In the genomic region with DNA sequence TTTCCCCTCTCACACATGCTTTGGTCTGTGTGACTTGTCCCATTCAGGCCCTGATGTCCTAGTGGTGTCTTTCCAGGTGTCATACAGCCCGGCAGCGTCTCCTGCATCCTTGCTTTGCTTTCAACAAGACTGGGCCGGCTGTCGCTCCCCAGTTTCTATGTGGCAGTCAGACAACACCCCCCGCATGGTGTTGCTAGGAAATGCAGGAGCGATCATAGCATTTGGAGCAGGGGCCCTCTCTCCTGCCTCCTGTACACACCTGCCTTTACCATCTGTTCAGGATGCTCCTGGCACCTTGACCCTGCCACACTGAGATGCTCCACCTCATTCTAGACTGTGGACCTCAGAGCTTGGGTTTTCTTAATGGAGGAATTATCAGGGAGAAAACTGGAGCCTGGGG, we compare ENCODE assay signal across 18 cellular contexts. TPM values are rescaled to one million over a fixed set of nuclear protein-coding genes. Genes with fewer than 3 reads are reported as not detected.
A peak's percentile ranks its signal among the peaks of the same experiment; 100 is the strongest.
DNase-seq lines count a peak whose midpoint lies in the region; ATAC-seq and TF ChIP-seq lines count a peak whose summit lies in the region.
"Had no signal": no experiment of that assay in that cellular context is flagged by ENCODE, and none has a peak within 500 bp of the region (broad histone marks: within the 10 kb centered on the region; RNA-seq: fewer than 3 reads in every experiment).

No MANE protein-coding gene starts in this region.

- H3K79me2 ChIP-seq in H9 (ENCODE audit: insufficient read depth, low read length) (no peaks in the 10 kb centered on the region), PC-9 (ENCODE audit: low read depth) (no peaks in the 10 kb centered on the region)

- H3K27me3 ChIP-seq in H9 (ENCODE audit: insufficient read depth, low read length), result no peaks in the 10 kb centered on the region; the same call in 1 of the 2 replicates
- no peaks in the 10 kb centered on the region for H3K27me3 ChIP-seq in gastroesophageal sphincter
- no peaks in the 10 kb centered on the region for H3K27me3 ChIP-seq in stomach smooth muscle (ENCODE audit: control insufficient read depth in 1 of 2, insufficient read depth in 2 of 2, low read length in 2 of 2)
- H3K27me3 ChIP-seq in PC-9 (ENCODE audit: insufficient read depth, low read depth), result peaks cover 59% of the 10 kb centered on the region
- H3K27me3 ChIP-seq: gastrocnemius medialis had no signal

- H4K20me1 ChIP-seq in H9 (ENCODE audit: control insufficient read depth, insufficient read depth, insufficient read length), result no peaks in the 10 kb centered on the region
- no peaks in the 10 kb centered on the region for H4K20me1 ChIP-seq in PC-9 (ENCODE audit: insufficient read depth)

- H3T11ph ChIP-seq in H9 (ENCODE audit: low read length), result no peak overlapping the region

- H3F3A ChIP-seq in PC-9 (ENCODE audit: insufficient read depth, low read depth), result no peaks in the 10 kb centered on the region

- H3K36me3 Mint-ChIP-seq in H9 (ENCODE audit: insufficient read depth in 1 of 3, low read depth in 3 of 3), result peaks cover 0 to 19% (median 7%) of the 10 kb centered on the region in 3 experiments

- TF ChIP-seq EP300 in gastroesophageal sphincter (IDR thresholded peaks at IDR 0.05), result no peak

- H3K4me1 ChIP-seq in H9 (ENCODE audit: insufficient read depth, low read length) (no peaks in the 10 kb centered on the region; the same call in 1 of the 2 replicates), gastroesophageal sphincter (peaks cover 3 to 70% (median 9%) of the 10 kb centered on the region in 3 donors), stomach smooth muscle (ENCODE audit: control insufficient read depth, insufficient read depth, low read length) (peaks cover 47% of the 10 kb centered on the region), PC-9 (replicated peaks; ENCODE audit: insufficient read depth) (no peaks in the 10 kb centered on the region)
- H3K4me1 ChIP-seq: gastrocnemius medialis had no signal

- no peak overlapping the region for H2AK5ac ChIP-seq in H9 (ENCODE audit: insufficient read length, low read length)

- DNase-seq in H9 (peak; percentile 52), NCI-H69 (lab: John Stamatoyannopoulos, UW) (peak; percentile 98), PC-9 (no peak)
- DNase-seq: activated CD4-positive, alpha-beta T cell treated with anti-CD3 and anti-CD28 coated beads, Interleukin-2, amount 50 U/mL, for 4 hours; activated naive CD4-positive, alpha-beta T cell treated with anti-CD3 and anti-CD28 coated beads, Interleukin-2, amount 50 U/mL, for 16 hours; dermis blood vessel endothelial cell; gastrocnemius medialis; HCEC 1CT; lower lobe of right lung; MV-4-11; occipital lobe; stimulated activated CD4-positive, alpha-beta T cell treated with anti-CD3 and anti-CD28 coated beads, Interleukin-1b, Interleukin-23, amount 100 ng/mL, for 48 hours; stimulated activated naive CD8-positive, alpha-beta T cell treated with anti-CD3 and anti-CD28 coated beads, Interleukin-15, amount 100 ng/mL, for 72 hours had no signal

- H3K23me2 ChIP-seq in H9 (ENCODE audit: insufficient read length, low read depth, low read length, poor library complexity, severe bottlenecking), result no peaks in the 10 kb centered on the region

- no peaks in the 10 kb centered on the region for H3K9me3 ChIP-seq in H9 (ENCODE audit: control insufficient read depth, low read depth, low read length)
- no peaks in the 10 kb centered on the region for H3K9me3 ChIP-seq in gastroesophageal sphincter
- H3K9me3 ChIP-seq in stomach smooth muscle (ENCODE audit: control insufficient read depth in 2 of 2, low read length in 2 of 2), result no peaks in the 10 kb centered on the region
- H3K9me3 ChIP-seq in PC-9 (ENCODE audit: insufficient read depth, low read depth), result no peaks in the 10 kb centered on the region
- H3K9me3 ChIP-seq: gastrocnemius medialis, lower lobe of right lung had no signal

- TF ChIP-seq POLR2A in gastroesophageal sphincter (IDR thresholded peaks at IDR 0.05), result no peak

- H4K5ac ChIP-seq in H9 (ENCODE audit: insufficient read length, low read depth, low read length), result no peak overlapping the region

- H2BK20ac ChIP-seq in H9 (ENCODE audit: low read depth, low read length, poor library complexity, severe bottlenecking), result no peak overlapping the region

- peaks cover 17 to 20% of the 10 kb centered on the region in 2 experiments for H3K9me3 Mint-ChIP-seq in H9

- peak overlapping the region in 1 of 3 experiments; percentile 36; a peak in 1 of 7 replicates for H3K27ac Mint-ChIP-seq in H9
- H3K27ac Mint-ChIP-seq: stimulated activated naive CD8-positive, alpha-beta T cell treated with anti-CD3 and anti-CD28 coated beads, Interleukin-15, amount 100 ng/mL, for 72 hours had no signal

- no peak for TF ChIP-seq CTCF in H9 (conservative IDR thresholded peaks at IDR 0.05)
- TF ChIP-seq CTCF in gastroesophageal sphincter (IDR thresholded peaks at IDR 0.05), result no peak
- TF ChIP-seq CTCF in PC-9 (conservative IDR thresholded peaks at IDR 0.05), result no peak

- H3K4me1 Mint-ChIP-seq in H9, result peaks cover 8 to 13% of the 10 kb centered on the region in 2 experiments
- H3K4me1 Mint-ChIP-seq: stimulated activated naive CD8-positive, alpha-beta T cell treated with anti-CD3 and anti-CD28 coated beads, Interleukin-15, amount 100 ng/mL, for 72 hours had no signal

- H3K14ac ChIP-seq in H9 (ENCODE audit: insufficient read depth, low read length), result no peak overlapping the region; the same call in 1 of the 2 replicates

- intact Hi-C loops in PC-9 (cut with micrococcal nuclease; ENCODE audit: unreplicated experiment), result no loop called here

- no peak overlapping the region for H3K4ac ChIP-seq in H9 (ENCODE audit: low read depth, low read length)

- H3K4me3 ChIP-seq in gastroesophageal sphincter (no peak overlapping the region), stomach smooth muscle (ENCODE audit: low read length in 2 of 2) (no peak overlapping the region), PC-9 (no peak overlapping the region)
- H3K4me3 ChIP-seq: gastrocnemius medialis, lower lobe of right lung had no signal

- POLR2A ChIA-PET in PC-9 (lab: Charles Lee; ENCODE audit: unreplicated experiment), result no interaction called here

- no peak overlapping the region for H2BK5ac ChIP-seq in H9 (ENCODE audit: insufficient read length, low read length)

- no peak overlapping the region for H2BK120ac ChIP-seq in H9 (ENCODE audit: low read depth, low read length, poor library complexity, severe bottlenecking)

- no peaks in the 10 kb centered on the region for H3K36me3 ChIP-seq in gastroesophageal sphincter
- no peaks in the 10 kb centered on the region for H3K36me3 ChIP-seq in stomach smooth muscle (ENCODE audit: control insufficient read depth in 2 of 2, insufficient read depth in 2 of 2, low read length in 2 of 2)
- no peaks in the 10 kb centered on the region for H3K36me3 ChIP-seq in PC-9 (ENCODE audit: low read depth)
- H3K36me3 ChIP-seq: gastrocnemius medialis, lower lobe of right lung had no signal

- H2BK15ac ChIP-seq in H9 (ENCODE audit: low read depth, low read length), result no peak overlapping the region

- H2BK12ac ChIP-seq in H9 (ENCODE audit: insufficient read length, low read depth, low read length), result no peak overlapping the region

- CTCF ChIA-PET in PC-9 (lab: Charles Lee), result no interaction called here

- WGBS in H9 (ENCODE audit: extremely low coverage, insufficient read length, low lambda C conversion rate), result no CpG with 5 or more reads among the region's 6 CpGs
- WGBS in gastroesophageal sphincter (ENCODE audit: low coverage in 1 of 2), 2 donors, result 87% methylated on average over 6 of the region's 6 CpGs; no CpG with 5 or more reads in 1 of the 2 donors

- ATAC-seq in gastroesophageal sphincter (no peak), GM21526 (IDR thresholded peaks at IDR 0.05; ENCODE audit: low FRiP score, unreplicated experiment) (no peak), HG02571 (IDR thresholded peaks at IDR 0.05; ENCODE audit: unreplicated experiment) (no peak)
- ATAC-seq: gastrocnemius medialis; lower lobe of right lung; stimulated activated naive CD8-positive, alpha-beta T cell treated with anti-CD3 and anti-CD28 coated beads, Interleukin-15, amount 100 ng/mL, for 72 hours had no signal

- H4K91ac ChIP-seq in H9 (ENCODE audit: insufficient read length, low read depth, low read length), result no peak overlapping the region

- no peaks in the 10 kb centered on the region for H3K9me2 ChIP-seq in PC-9 (ENCODE audit: insufficient read depth)

- no TSS peak for BruUV-seq in PC-9 (replicated peaks; lab: Mats Ljungman, UMichigan)

- no peak overlapping the region for H3K56ac ChIP-seq in H9 (ENCODE audit: insufficient read length, low read depth, low read length)

- H3K4me3 Mint-ChIP-seq in H9, result no peak overlapping the region
- H3K4me3 Mint-ChIP-seq: stimulated activated naive CD8-positive, alpha-beta T cell treated with anti-CD3 and anti-CD28 coated beads, Interleukin-15, amount 100 ng/mL, for 72 hours had no signal

- H2AFZ ChIP-seq in H9 (ENCODE audit: low read length) (no peak overlapping the region), PC-9 (no peak overlapping the region)

- H3K4me2 ChIP-seq in H9 (ENCODE audit: insufficient read depth, insufficient read length, low read length) (no peak overlapping the region), PC-9 (no peak overlapping the region)

- H3K27me3 Mint-ChIP-seq in H9 (ENCODE audit: low read depth), result peaks cover 5% of the 10 kb centered on the region; the same call in 1 of the 2 replicates
- H3K27me3 Mint-ChIP-seq: stimulated activated naive CD8-positive, alpha-beta T cell treated with anti-CD3 and anti-CD28 coated beads, Interleukin-15, amount 100 ng/mL, for 72 hours had no signal

- H3K27ac ChIP-seq in H9 (ENCODE audit: insufficient read length, low read depth, low read length) (no peak overlapping the region), gastroesophageal sphincter (peak overlapping the region in 3 of 4 donors; percentile 59 to 73 (median 63)), stomach smooth muscle (ENCODE audit: low read length) (peak overlapping the region; percentile 0), PC-9 (no peak overlapping the region)
- H3K27ac ChIP-seq: epithelial cell of prostate, gastrocnemius medialis, lower lobe of right lung had no signal

- H3K79me1 ChIP-seq in H9 (ENCODE audit: insufficient read depth, low read depth, low read length, poor library complexity, severe bottlenecking), result no peaks in the 10 kb centered on the region

- H3K9ac ChIP-seq in H9 (ENCODE audit: extremely low read depth, insufficient read length, low read length), result no peak overlapping the region
- H3K9ac ChIP-seq in stomach smooth muscle (ENCODE audit: low read length in 2 of 2), result no peak overlapping the region

- H3K23ac ChIP-seq in H9 (ENCODE audit: insufficient read length, low read depth, low read length), result no peak overlapping the region

- no peak overlapping the region for H3K18ac ChIP-seq in H9 (ENCODE audit: insufficient read length, low read depth, low read length)

- no peak overlapping the region for H4K8ac ChIP-seq in H9 (replicated peaks; ENCODE audit: insufficient read length, low read depth, low read length)

RNA-seq across cellular contexts. Expression of gene CACNA1C, which starts 29.5 kb away (rescaled TPM):
- 0.81 and 1.1 TPM in 2 replicates for total RNA-seq in H9 (2021)
- total RNA-seq in gastroesophageal sphincter, result 10 to 100 TPM; 22.9 to 96.2 (median 41.4) TPM
- not detected in 2 replicates for total RNA-seq in PC-9 (2021)

Comparison
In these comparisons a context has a peak if more than half of its experiments do, and no peak if none do; other contexts are left out.
1. DNase-seq: peak in H9 (single experiment) and NCI-H69 (single experiment); none in PC-9 (0 of 2).
2. H3K27ac ChIP-seq: peak in gastroesophageal sphincter (3 of 4) and stomach smooth muscle (single experiment); none in H9 (single experiment) and PC-9 (single experiment).
3. RNA of gene CACNA1C, which starts 29.5 kb away (total RNA-seq): 22.9 to 96.2 TPM in gastroesophageal sphincter; 0.81 to 1.1 TPM in H9 and not detected in PC-9; every median in the first group is over 10 times any median in the second.